In the genomic region with DNA sequence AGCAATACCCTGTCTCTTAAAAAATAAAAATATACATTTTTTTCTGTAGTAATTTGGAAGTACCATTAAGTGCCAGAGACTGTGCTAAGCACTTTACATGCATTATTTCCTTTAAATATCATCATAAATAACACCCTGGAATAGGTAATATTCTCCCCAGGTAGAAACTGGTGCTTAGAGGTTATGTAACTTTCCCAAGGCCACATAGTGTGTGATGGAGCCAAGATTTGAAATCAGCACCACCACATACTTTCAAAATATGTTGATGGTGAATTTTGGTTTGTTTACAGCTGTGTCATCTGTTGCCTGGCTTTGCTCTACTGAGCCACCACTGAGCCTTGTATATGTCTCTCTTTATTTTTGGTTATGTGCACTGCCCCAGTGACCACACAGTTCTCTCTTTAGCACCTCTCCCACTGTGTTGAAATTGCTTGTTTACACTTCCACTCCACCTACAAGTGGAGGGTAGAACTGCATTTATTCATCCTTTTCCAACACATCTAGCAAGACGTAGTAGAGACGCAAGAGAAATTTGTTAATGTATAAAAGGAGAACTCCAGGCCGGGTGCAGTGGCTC, we compare ENCODE assay signal across 1 cellular context.
TF ChIP-seq lines count a peak whose summit lies in the region.

No MANE protein-coding gene starts in this region.

TF ChIP-seq in liver, 16 proteins besides CTCF, POLR2A, EP300 and RAD21 (continued from another document):
- TF ChIP-seq, protein P1, sequence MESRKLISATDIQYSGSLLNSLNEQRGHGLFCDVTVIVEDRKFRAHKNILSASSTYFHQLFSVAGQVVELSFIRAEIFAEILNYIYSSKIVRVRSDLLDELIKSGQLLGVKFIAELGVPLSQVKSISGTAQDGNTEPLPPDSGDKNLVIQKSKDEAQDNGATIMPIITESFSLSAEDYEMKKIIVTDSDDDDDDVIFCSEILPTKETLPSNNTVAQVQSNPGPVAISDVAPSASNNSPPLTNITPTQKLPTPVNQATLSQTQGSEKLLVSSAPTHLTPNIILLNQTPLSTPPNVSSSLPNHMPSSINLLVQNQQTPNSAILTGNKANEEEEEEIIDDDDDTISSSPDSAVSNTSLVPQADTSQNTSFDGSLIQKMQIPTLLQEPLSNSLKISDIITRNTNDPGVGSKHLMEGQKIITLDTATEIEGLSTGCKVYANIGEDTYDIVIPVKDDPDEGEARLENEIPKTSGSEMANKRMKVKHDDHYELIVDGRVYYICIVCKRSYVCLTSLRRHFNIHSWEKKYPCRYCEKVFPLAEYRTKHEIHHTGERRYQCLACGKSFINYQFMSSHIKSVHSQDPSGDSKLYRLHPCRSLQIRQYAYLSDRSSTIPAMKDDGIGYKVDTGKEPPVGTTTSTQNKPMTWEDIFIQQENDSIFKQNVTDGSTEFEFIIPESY (IDR thresholded peaks at IDR 0.05): no peak
- no peak for TF ChIP-seq GABPA (IDR thresholded peaks at IDR 0.05 in 1 of 2, conservative IDR thresholded peaks at IDR 0.05 in 1 of 2)
- TF ChIP-seq NR2F2 (IDR thresholded peaks at IDR 0.05): no peak
- peak; percentile 96 for TF ChIP-seq FOXA1 (IDR thresholded peaks at IDR 0.05)
- no peak for TF ChIP-seq HNF4G (IDR thresholded peaks at IDR 0.05)
